In the genomic region with DNA sequence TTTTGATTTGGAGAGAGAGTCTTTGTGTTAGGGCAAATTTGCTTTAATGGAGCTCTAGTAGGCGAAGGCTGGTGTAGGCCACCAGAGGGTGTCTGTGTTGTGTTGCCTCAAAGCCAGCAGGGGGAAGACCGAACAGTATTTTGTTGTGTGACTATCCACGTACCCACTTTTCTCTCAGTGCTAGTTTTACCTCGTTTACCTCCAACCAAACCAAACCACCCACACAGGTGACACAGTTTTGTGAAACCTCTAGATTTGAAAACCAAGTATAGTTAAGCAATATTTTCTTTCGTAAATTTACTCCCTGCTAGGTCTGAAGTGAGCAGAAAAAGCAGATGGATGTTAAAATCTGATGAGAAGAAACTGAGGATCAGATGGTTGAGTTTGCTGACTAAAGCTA, we compare ENCODE assay signal across 8 cellular contexts. TPM values are rescaled to one million over a fixed set of nuclear protein-coding genes. Genes with fewer than 3 reads are reported as not detected.
DNase-seq lines count a peak whose midpoint lies in the region; ATAC-seq and TF ChIP-seq lines count a peak whose summit lies in the region.

No MANE protein-coding gene starts in this region.

- peaks cover 16 to 19% of the 10 kb centered on the region in 2 donors for H3K4me1 ChIP-seq in muscle layer of duodenum (ENCODE audit: control insufficient read depth in 1 of 2, insufficient read depth in 2 of 2, low read length in 2 of 2)

- no peak overlapping the region for H3K4me3 ChIP-seq in epithelial cell of proximal tubule (ENCODE audit: low read depth, low read length)
- no peak overlapping the region for H3K4me3 ChIP-seq in muscle layer of duodenum (ENCODE audit: low read depth in 1 of 2, low read length in 2 of 2)

- no peaks in the 10 kb centered on the region for H3K27me3 Mint-ChIP-seq in stimulated activated naive B cell treated with anti-CD40 and anti-IgM and Interleukin-4, amounts not matched to agents 10 μg/mL and 1 μg/mL and 100 μg/mL, for 72 hours

- DNase-seq in SKM-1 treated with dmso at 0.1 percent for 144 hours (lab: John Stamatoyannopoulos, UW; ENCODE audit: unreplicated experiment), result peak; percentile 6
- DNase-seq in SKM-1 (lab: John Stamatoyannopoulos, UW; ENCODE audit: unreplicated experiment), result no peak
- peak; percentile 15 for DNase-seq in NCI-H748 treated with DMSO at 0.1 percent for 48 hours (lab: John Stamatoyannopoulos, UW)
- peak; percentile 6 for DNase-seq in activated CD8-positive, alpha-beta memory T cell treated with anti-CD3 and anti-CD28 coated beads, Interleukin-2, amount 50 U/mL, for 24 hours (ENCODE audit: extremely low read depth)
- no peak for DNase-seq in epithelial cell of proximal tubule (ENCODE audit: low read depth)
- DNase-seq in stimulated activated naive B cell treated with anti-CD40 and anti-IgM and Interleukin-4, amounts not matched to agents 10 μg/mL and 1 μg/mL and 100 μg/mL, for 72 hours, result peak; percentile 35

- no peak overlapping the region for H3K4me3 Mint-ChIP-seq in stimulated activated naive B cell treated with anti-CD40 and anti-IgM and Interleukin-4, amounts not matched to agents 10 μg/mL and 1 μg/mL and 100 μg/mL, for 72 hours

- peaks cover 3 to 6% of the 10 kb centered on the region in 2 donors for H3K4me1 Mint-ChIP-seq in stimulated activated naive B cell treated with anti-CD40 and anti-IgM and Interleukin-4, amounts not matched to agents 10 μg/mL and 1 μg/mL and 100 μg/mL, for 72 hours

- H3K27me3 ChIP-seq in muscle layer of duodenum (ENCODE audit: low read depth, low read length), result no peaks in the 10 kb centered on the region

- H3K27ac Mint-ChIP-seq in stimulated activated naive B cell treated with anti-CD40 and anti-IgM and Interleukin-4, amounts not matched to agents 10 μg/mL and 1 μg/mL and 100 μg/mL, for 72 hours, result peak overlapping the region; percentile 56

- ATAC-seq in HG03354 (IDR thresholded peaks at IDR 0.05; ENCODE audit: poor library complexity, severe bottlenecking, unreplicated experiment), result peak; percentile 71
- ATAC-seq in stimulated activated naive B cell treated with anti-CD40 and anti-IgM and Interleukin-4, amounts not matched to agents 10 μg/mL and 1 μg/mL and 100 μg/mL, for 72 hours (replicated peaks), result peak; percentile 96 to 98

- H3K36me3 ChIP-seq in muscle layer of duodenum (ENCODE audit: control insufficient read depth in 1 of 2, insufficient read depth in 2 of 2, low read length in 2 of 2), result peaks cover 13 to 35% of the 10 kb centered on the region in 2 donors

- peak overlapping the region; percentile 78 for H3K27ac ChIP-seq in muscle layer of duodenum (ENCODE audit: low read length)

- no peaks in the 10 kb centered on the region for H3K9me3 ChIP-seq in muscle layer of duodenum (ENCODE audit: control insufficient read depth in 1 of 2, low read length in 2 of 2)

- peaks cover 10 to 21% of the 10 kb centered on the region in 2 donors for H3K36me3 Mint-ChIP-seq in stimulated activated naive B cell treated with anti-CD40 and anti-IgM and Interleukin-4, amounts not matched to agents 10 μg/mL and 1 μg/mL and 100 μg/mL, for 72 hours

- TF ChIP-seq CTCF in epithelial cell of proximal tubule (conservative IDR thresholded peaks at IDR 0.05; ENCODE audit: low read depth, low read length), result peak; percentile 97

- no peaks in the 10 kb centered on the region for H3K9me3 Mint-ChIP-seq in stimulated activated naive B cell treated with anti-CD40 and anti-IgM and Interleukin-4, amounts not matched to agents 10 μg/mL and 1 μg/mL and 100 μg/mL, for 72 hours

RNA-seq across cellular contexts. Expression of a gene that starts 36.3 kb away (rescaled TPM):
- not detected in 2 replicates for total RNA-seq in epithelial cell of proximal tubule

RNA-seq across cellular contexts. Expression of a gene that starts 42.5 kb away (rescaled TPM):
- 51.9 and 78.2 TPM in 2 replicates for total RNA-seq in epithelial cell of proximal tubule

RNA-seq across cellular contexts. Expression of a gene that starts 44.3 kb away (rescaled TPM):
- 5.8 and 16.7 TPM in 2 replicates for total RNA-seq in epithelial cell of proximal tubule

Comparison
In these comparisons a context has a peak if more than half of its experiments do, and no peak if none do; other contexts are left out.
1. DNase-seq: peak in SKM-1 treated with dmso at 0.1 percent for 144 hours (single experiment), NCI-H748 treated with DMSO at 0.1 percent for 48 hours (single experiment), activated CD8-positive, alpha-beta memory T cell treated with anti-CD3 and anti-CD28 coated beads, Interleukin-2, amount 50 U/mL, for 24 hours (single experiment) and stimulated activated naive B cell treated with anti-CD40 and anti-IgM and Interleukin-4, amounts not matched to agents 10 μg/mL and 1 μg/mL and 100 μg/mL, for 72 hours (single experiment); none in SKM-1 (single experiment) and epithelial cell of proximal tubule (single experiment).